Comparison of ENCODE assay signal across 18 cellular contexts in genomic region chr14:69325646-69326265, GRCh38.
A peak's percentile ranks its signal among the peaks of the same experiment; 100 is the strongest.
DNase-seq lines count a peak whose midpoint lies in the region; ATAC-seq and TF ChIP-seq lines count a peak whose summit lies in the region.
"Had no signal": no experiment of that assay in that cellular context is flagged by ENCODE, and none has a peak within 500 bp of the region (broad histone marks: within the 10 kb centered on the region; RNA-seq: fewer than 3 reads in every experiment).

No MANE protein-coding gene starts in this region.

- TF ChIP-seq RAD21 in SK-N-SH (IDR thresholded peaks at IDR 0.05; ENCODE audit: low read length): no peak

- TF ChIP-seq EP300 in SK-N-SH (IDR thresholded peaks at IDR 0.05; ENCODE audit: borderline replicate concordance in 1 of 2, low read depth in 1 of 2, low read length in 1 of 2): no peak

- H3K9ac ChIP-seq in SK-N-SH: no peak overlapping the region
- H3K9ac ChIP-seq: BLaER1 treated with 17β-estradiol and CSF1 and Interleukin-3, amounts not matched to agents 10 nM and 100 nM had no signal

- no peaks in the 10 kb centered on the region for H3K9me2 ChIP-seq in SK-N-SH

- no peaks in the 10 kb centered on the region for H3K79me2 ChIP-seq in SK-N-SH (ENCODE audit: insufficient read depth)

- no peak overlapping the region for H3K27ac ChIP-seq in SK-N-SH (ENCODE audit: low read depth in 2 of 2, low read length in 1 of 2)
- H3K27ac ChIP-seq: BLaER1 treated with 17β-estradiol and CSF1 and Interleukin-3, amounts not matched to agents 10 nM and 100 nM; dorsolateral prefrontal cortex; psoas muscle had no signal

- H2AFZ ChIP-seq in SK-N-SH (ENCODE audit: low read depth): no peak overlapping the region

- H3F3A ChIP-seq in SK-N-SH (replicated peaks; ENCODE audit: insufficient read depth): no peaks in the 10 kb centered on the region

- POLR2A ChIA-PET in BJ (lab: Charles Lee) (no interaction called here), SK-N-SH (lab: Yijun Ruan, JAX) (no interaction called here)

- H3K27me3 ChIP-seq in BJ (ENCODE audit: control insufficient read depth, insufficient read depth, low read length) (peaks cover 4% of the 10 kb centered on the region; the same call in 1 of the 2 replicates), H7 (ENCODE audit: control insufficient read depth, insufficient read depth, low read length) (no peaks in the 10 kb centered on the region), SK-N-SH (ENCODE audit: insufficient read depth) (no peaks in the 10 kb centered on the region)
- H3K27me3 ChIP-seq: BLaER1 treated with 17β-estradiol and CSF1 and Interleukin-3, amounts not matched to agents 10 nM and 100 nM; dorsolateral prefrontal cortex had no signal

- DNase-seq in BJ (ENCODE audit: low read depth): no peak
- DNase-seq in H7: peak; percentile 80
- DNase-seq in SK-N-SH: peak; percentile 39
- DNase-seq in left lobe of liver (ENCODE audit: low spot score): peak; percentile 33
- no peak for DNase-seq in NCI-H526 (lab: John Stamatoyannopoulos, UW)
- DNase-seq in AML-193 (lab: John Stamatoyannopoulos, UW): no peak
- DNase-seq: activated T-cell treated with anti-CD3 and anti-CD28 coated beads, Interleukin-2, amount 50 U/mL, for 24 hours; foreskin fibroblast; immature natural killer cell; KBM-7; NCI-H187; NCI-H774; psoas muscle; stimulated activated CD4-positive, alpha-beta T cell treated with anti-CD3 and anti-CD28 coated beads, Interleukin-2, amount 100 ng/mL, for 48 hours had no signal

- no peaks in the 10 kb centered on the region for H3K9me3 ChIP-seq in SK-N-SH
- H3K9me3 ChIP-seq: BLaER1 treated with 17β-estradiol and CSF1 and Interleukin-3, amounts not matched to agents 10 nM and 100 nM; psoas muscle had no signal

- ATAC-seq in left lobe of liver (peak; percentile 40), HG03039 (IDR thresholded peaks at IDR 0.05; ENCODE audit: unreplicated experiment) (no peak), HG03521 (IDR thresholded peaks at IDR 0.05; ENCODE audit: unreplicated experiment) (no peak)
- ATAC-seq: psoas muscle had no signal

- no peak overlapping the region for H3K4me3 ChIP-seq in BJ (ENCODE audit: low read depth, low read length)
- no peak overlapping the region for H3K4me3 ChIP-seq in H7 (ENCODE audit: insufficient read depth, low read depth, low read length)
- no peak overlapping the region for H3K4me3 ChIP-seq in SK-N-SH (ENCODE audit: low read depth in 2 of 2, low read length in 1 of 2)
- H3K4me3 ChIP-seq: BLaER1 treated with 17β-estradiol and CSF1 and Interleukin-3, amounts not matched to agents 10 nM and 100 nM; dorsolateral prefrontal cortex; psoas muscle had no signal

- no peak overlapping the region for H3K4me2 ChIP-seq in SK-N-SH
- H3K4me2 ChIP-seq: BLaER1 treated with 17β-estradiol and CSF1 and Interleukin-3, amounts not matched to agents 10 nM and 100 nM had no signal

- no peaks in the 10 kb centered on the region for H4K20me1 ChIP-seq in SK-N-SH (ENCODE audit: insufficient read depth)

- no peaks in the 10 kb centered on the region for H3K4me1 ChIP-seq in SK-N-SH (ENCODE audit: control insufficient read depth in 1 of 2, insufficient read depth in 2 of 2, low read depth in 1 of 2, low read length in 1 of 2)
- H3K4me1 ChIP-seq: psoas muscle had no signal

- 93% methylated on average over 2 of the region's 7 CpGs for WGBS in SK-N-SH (ENCODE audit: low lambda C conversion rate)

- CTCF ChIA-PET in BJ (lab: Yijun Ruan, JAX) (interaction anchor here (1.0 to 3.5 kb wide), 4 partner anchors 13 to 26 kb away, joined by 3 to 13 read pairs (median 4); no protein-coding TSS in a partner anchor), SK-N-SH (lab: Yijun Ruan, JAX) (interaction anchor here (0.8 to 1.4 kb wide), 2 partner anchors 11 to 22 kb away, joined by 3 to 4 read pairs; no protein-coding TSS in a partner anchor)

- no peaks in the 10 kb centered on the region for H3K36me3 ChIP-seq in BJ (ENCODE audit: control insufficient read depth, insufficient read depth, low read length)
- no peaks in the 10 kb centered on the region for H3K36me3 ChIP-seq in H7 (replicated peaks; ENCODE audit: control insufficient read depth, insufficient read depth, low read length)
- H3K36me3 ChIP-seq in SK-N-SH (replicated peaks in 1 of 2; ENCODE audit: control insufficient read depth in 1 of 2, insufficient read depth in 2 of 2, low read length in 1 of 2): no peaks in the 10 kb centered on the region
- H3K36me3 ChIP-seq: BLaER1 treated with 17β-estradiol and CSF1 and Interleukin-3, amounts not matched to agents 10 nM and 100 nM had no signal

- 0 out of 2 replicates have a peak, but pooled peaks have one; percentile 10 for TF ChIP-seq CTCF in BJ (IDR thresholded peaks at IDR 0.05; ENCODE audit: insufficient read depth, low read depth, low read length)
- TF ChIP-seq CTCF in SK-N-SH (IDR thresholded peaks at IDR 0.05): peak; percentile 13; the same call in 1 of the 2 replicates

TF ChIP-seq in SK-N-SH, 30 proteins besides CTCF, POLR2A, EP300 and RAD21:
- TF ChIP-seq SIN3A (IDR thresholded peaks at IDR 0.05; ENCODE audit: borderline replicate concordance, low read depth, low read length) (no peak), TEAD4 (IDR thresholded peaks at IDR 0.05; ENCODE audit: borderline replicate concordance, insufficient read depth) (no peak), RFX5 (IDR thresholded peaks at IDR 0.05; ENCODE audit: low read length) (no peak), RXRA (IDR thresholded peaks at IDR 0.05; ENCODE audit: borderline replicate concordance, low read depth) (no peak), CHD2 (IDR thresholded peaks at IDR 0.05; ENCODE audit: low read length, partially characterized antibody) (no peak), SMC3 (IDR thresholded peaks at IDR 0.05; ENCODE audit: low read depth, low read length) (no peak), ELF1 (IDR thresholded peaks at IDR 0.05) (no peak), MXI1 (IDR thresholded peaks at IDR 0.05; ENCODE audit: low read depth, low read length) (no peak), NRF1 (IDR thresholded peaks at IDR 0.05; ENCODE audit: low read depth, low read length) (no peak), ZBTB33 (IDR thresholded peaks at IDR 0.05; ENCODE audit: borderline replicate concordance, low read depth) (no peak), TAF1 (IDR thresholded peaks at IDR 0.05; ENCODE audit: borderline replicate concordance, low read depth, low read length) (no peak), GATA2 (CRISPR knock-in tag; IDR thresholded peaks at IDR 0.05) (no peak), NFIC (IDR thresholded peaks at IDR 0.05; ENCODE audit: borderline replicate concordance) (no peak), EZH2phosphoT487 (IDR thresholded peaks at IDR 0.05; ENCODE audit: borderline replicate concordance, low read depth) (no peak), JUND (IDR thresholded peaks at IDR 0.05) (no peak), POLR2AphosphoS5 (IDR thresholded peaks at IDR 0.05; ENCODE audit: low read depth, low read length) (no peak)
- TF ChIP-seq, protein P1, sequence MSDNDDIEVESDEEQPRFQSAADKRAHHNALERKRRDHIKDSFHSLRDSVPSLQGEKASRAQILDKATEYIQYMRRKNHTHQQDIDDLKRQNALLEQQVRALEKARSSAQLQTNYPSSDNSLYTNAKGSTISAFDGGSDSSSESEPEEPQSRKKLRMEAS (IDR thresholded peaks at IDR 0.05; ENCODE audit: low read depth): no peak
- TF ChIP-seq, protein P2, sequence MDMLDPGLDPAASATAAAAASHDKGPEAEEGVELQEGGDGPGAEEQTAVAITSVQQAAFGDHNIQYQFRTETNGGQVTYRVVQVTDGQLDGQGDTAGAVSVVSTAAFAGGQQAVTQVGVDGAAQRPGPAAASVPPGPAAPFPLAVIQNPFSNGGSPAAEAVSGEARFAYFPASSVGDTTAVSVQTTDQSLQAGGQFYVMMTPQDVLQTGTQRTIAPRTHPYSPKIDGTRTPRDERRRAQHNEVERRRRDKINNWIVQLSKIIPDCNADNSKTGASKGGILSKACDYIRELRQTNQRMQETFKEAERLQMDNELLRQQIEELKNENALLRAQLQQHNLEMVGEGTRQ (IDR thresholded peaks at IDR 0.05; ENCODE audit: borderline replicate concordance, low read depth, low read length): no peak
TF ChIP-seq in SK-N-SH: peak in this region for 0.

Comparison
In these comparisons a context has a peak if more than half of its experiments do, and no peak if none do; other contexts are left out.
1. DNase-seq: peak in H7 (single experiment), SK-N-SH (single experiment) and left lobe of liver (single experiment); none in BJ (single experiment), NCI-H526 (0 of 2) and AML-193 (0 of 2).